ENCODE assay signal across 20 cellular contexts in the genomic region with DNA sequence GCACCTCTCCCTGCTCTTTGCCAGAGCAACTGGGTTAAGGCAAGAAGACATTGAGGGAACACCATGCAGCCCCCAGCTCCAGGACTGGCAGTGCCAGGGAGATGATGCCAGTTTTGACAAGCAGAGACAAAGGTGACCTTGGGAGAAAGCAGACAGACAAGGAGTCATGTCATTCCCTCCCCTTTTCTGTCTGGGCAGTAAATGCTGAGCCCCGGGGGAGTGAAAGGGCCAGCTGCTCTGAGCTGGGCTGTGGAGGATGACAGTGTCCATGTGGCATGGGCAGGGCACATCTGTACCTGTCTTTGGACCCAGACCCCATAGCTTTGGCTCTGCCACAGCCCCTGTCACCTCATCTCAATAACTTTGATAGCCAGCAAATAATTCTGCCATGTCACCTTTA. TPM values are rescaled to one million over a fixed set of nuclear protein-coding genes. Genes with fewer than 3 reads are reported as not detected.
"Had no signal": no experiment of that assay in that cellular context is flagged by ENCODE, and none has a peak within 500 bp of the region (broad histone marks: within the 10 kb centered on the region; RNA-seq: fewer than 3 reads in every experiment).

No MANE protein-coding gene starts in this region.

- H3K4me1 ChIP-seq: foreskin keratinocyte, psoas muscle, upper lobe of right lung had no signal

- H3K4me3 ChIP-seq: ovary, psoas muscle, right atrium auricular region, upper lobe of right lung had no signal

- DNase-seq: activated CD4-positive, alpha-beta memory T cell treated with anti-CD3 and anti-CD28 coated beads, Interleukin-2, amount 10 ng/mL, durations not matched to agents 7 days and 5 days; activated CD4-positive, alpha-beta T cell treated with anti-CD3 and anti-CD28 coated beads, Interleukin-2, amount 10 ng/mL, durations not matched to agents 24 days and 14 days; activated effector memory CD4-positive, alpha-beta T cell treated with Interleukin-2 at 50 U/mL for 16 hours; activated naive CD4-positive, alpha-beta T cell treated with anti-CD3 and anti-CD28 coated beads for 36 hours; activated naive CD8-positive, alpha-beta T cell treated with anti-CD3 and anti-CD28 coated beads, Interleukin-2, amount 10 ng/mL, durations not matched to agents 7 days and 5 days; activated T-cell treated with anti-CD3 and anti-CD28 coated beads, Interleukin-2, amount 50 U/mL, for 72 hours; amygdala; effector CD8-positive, alpha-beta T cell; foreskin keratinocyte; ovary; psoas muscle; stimulated activated CD4-positive, alpha-beta T cell treated with anti-CD3 and anti-CD28 coated beads, Interleukin-4, amount 100 ng/mL, for 24 hours; stimulated activated naive CD4-positive, alpha-beta T cell treated with Interleukin-2 at 50 U/mL for 16 hours; SW 1271; T-helper 2 cell; upper lobe of right lung had no signal

- H3K27me3 ChIP-seq: neutrophil, ovary, right atrium auricular region, upper lobe of right lung had no signal

- H3K36me3 ChIP-seq: neutrophil, ovary, right atrium auricular region, upper lobe of right lung had no signal

- ATAC-seq: activated CD4-positive, CD25-positive, alpha-beta regulatory T cell treated with anti-CD3 and anti-CD28 coated beads, Interleukin-2, amount 50 U/mL, for 24 hours; activated T-cell treated with anti-CD3 and anti-CD28 coated beads, Interleukin-2, amount 50 U/mL, for 72 hours; foreskin keratinocyte; upper lobe of right lung had no signal

- H3K27ac ChIP-seq: foreskin keratinocyte, neutrophil, ovary, psoas muscle, right atrium auricular region, upper lobe of right lung, VCaP had no signal

- H3K9me3 ChIP-seq: neutrophil, ovary, psoas muscle, right atrium auricular region, upper lobe of right lung had no signal

RNA-seq across cellular contexts. Expression of gene PLEKHA6, which starts 24.2 kb away (rescaled TPM):
- total RNA-seq: activated CD4-positive, alpha-beta memory T cell treated with anti-CD3 and anti-CD28 coated beads, Interleukin-2, amount 10 ng/mL, durations not matched to agents 7 days and 5 days had no signal
